ENCODE assay signal across 8 cellular contexts in the genomic region with DNA sequence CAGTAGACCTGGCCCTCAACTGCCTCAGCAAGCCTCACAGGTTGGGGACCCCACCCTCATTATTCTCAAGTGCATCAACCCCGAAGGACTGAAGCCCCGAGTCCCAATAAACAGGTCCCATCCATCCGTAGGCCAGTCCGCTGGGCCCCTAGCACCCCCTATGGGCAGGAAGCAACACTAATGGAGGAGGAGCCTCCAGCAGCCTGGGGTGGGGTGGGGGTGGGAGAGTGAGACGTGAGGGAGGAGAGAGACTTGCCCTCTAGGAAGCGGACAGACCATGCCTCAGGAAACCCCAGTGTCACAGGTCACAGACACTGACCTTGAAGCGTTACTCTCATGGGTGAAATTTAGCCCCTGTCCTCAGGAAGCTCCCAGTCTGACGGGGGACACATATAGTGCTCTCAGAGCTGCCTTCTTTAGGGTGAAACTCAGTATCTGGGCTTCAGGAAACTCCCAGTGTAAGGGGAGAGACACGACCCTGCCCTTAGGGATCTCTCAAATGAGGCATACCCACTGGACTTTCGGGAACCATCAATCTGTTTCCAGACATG.
DNase-seq lines count a peak whose midpoint lies in the region; ATAC-seq and TF ChIP-seq lines count a peak whose summit lies in the region.

No MANE protein-coding gene starts in this region.

- H3K79me2 ChIP-seq in mammary epithelial cell (ENCODE audit: insufficient read depth, low read length), result no peaks in the 10 kb centered on the region

- ATAC-seq in naive B cell (ENCODE audit: low read depth in 2 of 2), result no peak
- ATAC-seq in GM21528 (IDR thresholded peaks at IDR 0.05; ENCODE audit: low FRiP score, unreplicated experiment), result no peak
- ATAC-seq in GM18907 (IDR thresholded peaks at IDR 0.05; ENCODE audit: unreplicated experiment), result no peak

- CTCF ChIA-PET in mammary epithelial cell (lab: Charles Lee; ENCODE audit: low non-redundant PET), result no interaction called here

- no peak overlapping the region for H3K4me2 ChIP-seq in mammary epithelial cell (ENCODE audit: insufficient read depth, low read depth, low read length)

- H3K36me3 Mint-ChIP-seq in naive B cell, result no peaks in the 10 kb centered on the region

- no peak overlapping the region for H3K27ac ChIP-seq in mammary epithelial cell (ENCODE audit: insufficient read depth, low read depth, low read length)

- no peaks in the 10 kb centered on the region for H4K20me1 ChIP-seq in mammary epithelial cell (ENCODE audit: insufficient read depth, low read length)

- peak overlapping the region in 6 of 8 donors; percentile 34 to 79 (median 52) for H3K4me3 Mint-ChIP-seq in naive B cell

- no peaks in the 10 kb centered on the region for H3K27me3 ChIP-seq in mammary epithelial cell (ENCODE audit: insufficient read depth, low read length)

- WGBS in mammary epithelial cell (ENCODE audit: low coverage, missing lambda C conversion rate), result 75% methylated on average over 9 of the region's 10 CpGs

- no TSS peak for BruUV-seq in mammary epithelial cell (replicated peaks; lab: Mats Ljungman, UMichigan)

- H3K9me3 ChIP-seq in mammary epithelial cell (replicated peaks; ENCODE audit: insufficient read depth, low read length), result no peaks in the 10 kb centered on the region

- in situ Hi-C loops in ACHN (cut with HindIII; ENCODE audit: low pct_ligation_motif_present, low pct_unique_long_range_greater_than_20kb, low sequenced_read_pairs), result no loop called here
- in situ Hi-C loops in mammary epithelial cell (cut with MboI; ENCODE audit: low sequenced_read_pairs in 2 of 2), result no loop called here

- peaks cover 9 to 23% (median 19%) of the 10 kb centered on the region in 3 donors for H3K4me1 Mint-ChIP-seq in naive B cell

- intact Hi-C loops in mammary epithelial cell (cut with micrococcal nuclease), result no loop called here

- TF ChIP-seq CTCF in GM10266 (IDR thresholded peaks at IDR 0.05; ENCODE audit: control insufficient read depth, insufficient read depth, low read depth, missing control alignments) (peak; percentile 58), mammary epithelial cell (conservative IDR thresholded peaks at IDR 0.05 in 1 of 2, IDR thresholded peaks at IDR 0.05 in 1 of 2; ENCODE audit: extremely low read depth in 1 of 2, insufficient read depth in 1 of 2, low read depth in 1 of 2, low read length in 2 of 2) (peak; percentile 9 to 44)

- no peak overlapping the region for H3K4me3 ChIP-seq in mammary epithelial cell (replicated peaks in 1 of 3; ENCODE audit: insufficient read depth in 1 of 3, low read depth in 2 of 3, low read length in 3 of 3)

- H2AFZ ChIP-seq in mammary epithelial cell (ENCODE audit: low read depth, low read length), result no peak overlapping the region

- peaks cover 0 to 3% (median 0%) of the 10 kb centered on the region in 7 donors for H3K9me3 Mint-ChIP-seq in naive B cell

- peaks cover 14% of the 10 kb centered on the region for H3K4me1 ChIP-seq in mammary epithelial cell (ENCODE audit: insufficient read depth, low read length)

- DNase-seq in ACHN, result peak; percentile 34
- peak; percentile 80 for DNase-seq in GM10266 (ENCODE audit: extremely low spot score)
- DNase-seq in NCI-H1436 (lab: John Stamatoyannopoulos, UW), result peak; percentile 74
- no peak for DNase-seq in mammary epithelial cell
- no peak for DNase-seq in naive B cell
- DNase-seq in DMS79 (lab: John Stamatoyannopoulos, UW), result no peak

- no peak overlapping the region for H3K9ac ChIP-seq in mammary epithelial cell (ENCODE audit: insufficient read depth, low read length)

- peak overlapping the region in 1 of 6 donors; percentile 12 for H3K27ac Mint-ChIP-seq in naive B cell

- no peaks in the 10 kb centered on the region for H3K36me3 ChIP-seq in mammary epithelial cell (ENCODE audit: insufficient read depth, low read length)

- dilution Hi-C loops in mammary epithelial cell (cut with HindIII; ENCODE audit: low sequenced_read_pairs), result no loop called here

- H3K27me3 Mint-ChIP-seq in naive B cell, result peaks cover 33 to 68% (median 44%) of the 10 kb centered on the region in 3 donors

Comparison
In these comparisons a context has a peak if more than half of its experiments do, and no peak if none do; other contexts are left out.
1. DNase-seq: peak in ACHN (single experiment), GM10266 (single experiment) and NCI-H1436 (single experiment); none in mammary epithelial cell (single experiment), naive B cell (single experiment) and DMS79 (single experiment).